1 cellular context compared by ENCODE assay signal in the genomic region with DNA sequence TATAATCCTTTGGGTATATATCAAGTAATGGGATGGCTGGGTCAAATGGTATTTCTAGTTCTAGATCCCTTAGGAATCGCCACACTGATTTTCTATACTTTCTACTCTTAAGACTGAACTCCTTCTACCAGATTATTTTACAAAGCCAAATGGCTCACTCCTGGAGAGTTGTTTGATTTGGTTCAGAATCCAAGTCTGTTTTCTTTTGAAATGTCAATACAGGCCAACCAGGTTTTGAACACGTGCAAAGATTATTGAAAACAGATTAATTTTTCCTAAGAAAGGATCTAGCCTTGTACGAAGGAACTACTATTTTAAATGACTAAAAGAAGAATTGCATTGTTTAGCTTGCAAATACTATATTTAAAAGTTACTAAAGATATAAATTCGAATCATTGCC.
A peak's percentile ranks its signal among the peaks of the same experiment; 100 is the strongest.
TF ChIP-seq lines count a peak whose summit lies in the region.

No MANE protein-coding gene starts in this region.

TF ChIP-seq in HepG2, 621 proteins besides CTCF, POLR2A, EP300 and RAD21 (continued from another document):
- TF ChIP-seq, protein P1, sequence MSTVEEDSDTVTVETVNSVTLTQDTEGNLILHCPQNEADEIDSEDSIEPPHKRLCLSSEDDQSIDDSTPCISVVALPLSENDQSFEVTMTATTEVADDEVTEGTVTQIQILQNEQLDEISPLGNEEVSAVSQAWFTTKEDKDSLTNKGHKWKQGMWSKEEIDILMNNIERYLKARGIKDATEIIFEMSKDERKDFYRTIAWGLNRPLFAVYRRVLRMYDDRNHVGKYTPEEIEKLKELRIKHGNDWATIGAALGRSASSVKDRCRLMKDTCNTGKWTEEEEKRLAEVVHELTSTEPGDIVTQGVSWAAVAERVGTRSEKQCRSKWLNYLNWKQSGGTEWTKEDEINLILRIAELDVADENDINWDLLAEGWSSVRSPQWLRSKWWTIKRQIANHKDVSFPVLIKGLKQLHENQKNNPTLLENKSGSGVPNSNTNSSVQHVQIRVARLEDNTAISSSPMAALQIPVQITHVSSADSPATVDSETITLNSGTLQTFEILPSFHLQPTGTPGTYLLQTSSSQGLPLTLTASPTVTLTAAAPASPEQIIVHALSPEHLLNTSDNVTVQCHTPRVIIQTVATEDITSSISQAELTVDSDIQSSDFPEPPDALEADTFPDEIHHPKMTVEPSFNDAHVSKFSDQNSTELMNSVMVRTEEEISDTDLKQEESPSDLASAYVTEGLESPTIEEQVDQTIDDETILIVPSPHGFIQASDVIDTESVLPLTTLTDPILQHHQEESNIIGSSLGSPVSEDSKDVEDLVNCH (CRISPR knock-in tag; IDR thresholded peaks at IDR 0.05), result no peak
- TF ChIP-seq EHMT2 (IDR thresholded peaks at IDR 0.05; ENCODE audit: borderline replicate concordance, low read depth, low read length), result no peak
- TF ChIP-seq, protein P2, sequence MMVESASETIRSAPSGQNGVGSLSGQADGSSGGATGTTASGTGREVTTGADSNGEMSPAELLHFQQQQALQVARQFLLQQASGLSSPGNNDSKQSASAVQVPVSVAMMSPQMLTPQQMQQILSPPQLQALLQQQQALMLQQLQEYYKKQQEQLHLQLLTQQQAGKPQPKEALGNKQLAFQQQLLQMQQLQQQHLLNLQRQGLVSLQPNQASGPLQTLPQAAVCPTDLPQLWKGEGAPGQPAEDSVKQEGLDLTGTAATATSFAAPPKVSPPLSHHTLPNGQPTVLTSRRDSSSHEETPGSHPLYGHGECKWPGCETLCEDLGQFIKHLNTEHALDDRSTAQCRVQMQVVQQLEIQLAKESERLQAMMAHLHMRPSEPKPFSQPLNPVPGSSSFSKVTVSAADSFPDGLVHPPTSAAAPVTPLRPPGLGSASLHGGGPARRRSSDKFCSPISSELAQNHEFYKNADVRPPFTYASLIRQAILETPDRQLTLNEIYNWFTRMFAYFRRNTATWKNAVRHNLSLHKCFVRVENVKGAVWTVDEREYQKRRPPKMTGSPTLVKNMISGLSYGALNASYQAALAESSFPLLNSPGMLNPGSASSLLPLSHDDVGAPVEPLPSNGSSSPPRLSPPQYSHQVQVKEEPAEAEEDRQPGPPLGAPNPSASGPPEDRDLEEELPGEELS (CRISPR knock-in tag; IDR thresholded peaks at IDR 0.05), result no peak
- TF ChIP-seq, protein P3, sequence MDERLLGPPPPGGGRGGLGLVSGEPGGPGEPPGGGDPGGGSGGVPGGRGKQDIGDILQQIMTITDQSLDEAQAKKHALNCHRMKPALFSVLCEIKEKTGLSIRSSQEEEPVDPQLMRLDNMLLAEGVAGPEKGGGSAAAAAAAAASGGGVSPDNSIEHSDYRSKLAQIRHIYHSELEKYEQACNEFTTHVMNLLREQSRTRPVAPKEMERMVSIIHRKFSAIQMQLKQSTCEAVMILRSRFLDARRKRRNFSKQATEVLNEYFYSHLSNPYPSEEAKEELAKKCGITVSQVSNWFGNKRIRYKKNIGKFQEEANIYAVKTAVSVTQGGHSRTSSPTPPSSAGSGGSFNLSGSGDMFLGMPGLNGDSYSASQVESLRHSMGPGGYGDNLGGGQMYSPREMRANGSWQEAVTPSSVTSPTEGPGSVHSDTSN (CRISPR knock-in tag; IDR thresholded peaks at IDR 0.05), result no peak
- no peak for TF ChIP-seq ZNF33A (CRISPR knock-in tag; IDR thresholded peaks at IDR 0.05; ENCODE audit: borderline replicate concordance)
- TF ChIP-seq ZNF446 (CRISPR knock-in tag; IDR thresholded peaks at IDR 0.05), result no peak
- no peak for TF ChIP-seq ZNF33B (CRISPR knock-in tag; IDR thresholded peaks at IDR 0.05)
- TF ChIP-seq, protein P4, sequence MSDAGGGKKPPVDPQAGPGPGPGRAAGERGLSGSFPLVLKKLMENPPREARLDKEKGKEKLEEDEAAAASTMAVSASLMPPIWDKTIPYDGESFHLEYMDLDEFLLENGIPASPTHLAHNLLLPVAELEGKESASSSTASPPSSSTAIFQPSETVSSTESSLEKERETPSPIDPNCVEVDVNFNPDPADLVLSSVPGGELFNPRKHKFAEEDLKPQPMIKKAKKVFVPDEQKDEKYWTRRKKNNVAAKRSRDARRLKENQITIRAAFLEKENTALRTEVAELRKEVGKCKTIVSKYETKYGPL (CRISPR knock-in tag; IDR thresholded peaks at IDR 0.05), result no peak
- 0 out of 2 replicates have a peak, but pooled peaks have one; percentile 14 for TF ChIP-seq ZNF510 (CRISPR knock-in tag; IDR thresholded peaks at IDR 0.05; ENCODE audit: low read depth)
- no peak for TF ChIP-seq ZNF850 (CRISPR knock-in tag; conservative IDR thresholded peaks at IDR 0.05)
- no peak for TF ChIP-seq KMT2B (CRISPR knock-in tag; IDR thresholded peaks at IDR 0.05)
- TF ChIP-seq, protein P5, sequence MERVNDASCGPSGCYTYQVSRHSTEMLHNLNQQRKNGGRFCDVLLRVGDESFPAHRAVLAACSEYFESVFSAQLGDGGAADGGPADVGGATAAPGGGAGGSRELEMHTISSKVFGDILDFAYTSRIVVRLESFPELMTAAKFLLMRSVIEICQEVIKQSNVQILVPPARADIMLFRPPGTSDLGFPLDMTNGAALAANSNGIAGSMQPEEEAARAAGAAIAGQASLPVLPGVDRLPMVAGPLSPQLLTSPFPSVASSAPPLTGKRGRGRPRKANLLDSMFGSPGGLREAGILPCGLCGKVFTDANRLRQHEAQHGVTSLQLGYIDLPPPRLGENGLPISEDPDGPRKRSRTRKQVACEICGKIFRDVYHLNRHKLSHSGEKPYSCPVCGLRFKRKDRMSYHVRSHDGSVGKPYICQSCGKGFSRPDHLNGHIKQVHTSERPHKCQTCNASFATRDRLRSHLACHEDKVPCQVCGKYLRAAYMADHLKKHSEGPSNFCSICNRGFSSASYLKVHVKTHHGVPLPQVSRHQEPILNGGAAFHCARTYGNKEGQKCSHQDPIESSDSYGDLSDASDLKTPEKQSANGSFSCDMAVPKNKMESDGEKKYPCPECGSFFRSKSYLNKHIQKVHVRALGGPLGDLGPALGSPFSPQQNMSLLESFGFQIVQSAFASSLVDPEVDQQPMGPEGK (CRISPR knock-in tag; IDR thresholded peaks at IDR 0.05), result no peak
